16 cellular contexts compared by ENCODE assay signal in the genomic region with DNA sequence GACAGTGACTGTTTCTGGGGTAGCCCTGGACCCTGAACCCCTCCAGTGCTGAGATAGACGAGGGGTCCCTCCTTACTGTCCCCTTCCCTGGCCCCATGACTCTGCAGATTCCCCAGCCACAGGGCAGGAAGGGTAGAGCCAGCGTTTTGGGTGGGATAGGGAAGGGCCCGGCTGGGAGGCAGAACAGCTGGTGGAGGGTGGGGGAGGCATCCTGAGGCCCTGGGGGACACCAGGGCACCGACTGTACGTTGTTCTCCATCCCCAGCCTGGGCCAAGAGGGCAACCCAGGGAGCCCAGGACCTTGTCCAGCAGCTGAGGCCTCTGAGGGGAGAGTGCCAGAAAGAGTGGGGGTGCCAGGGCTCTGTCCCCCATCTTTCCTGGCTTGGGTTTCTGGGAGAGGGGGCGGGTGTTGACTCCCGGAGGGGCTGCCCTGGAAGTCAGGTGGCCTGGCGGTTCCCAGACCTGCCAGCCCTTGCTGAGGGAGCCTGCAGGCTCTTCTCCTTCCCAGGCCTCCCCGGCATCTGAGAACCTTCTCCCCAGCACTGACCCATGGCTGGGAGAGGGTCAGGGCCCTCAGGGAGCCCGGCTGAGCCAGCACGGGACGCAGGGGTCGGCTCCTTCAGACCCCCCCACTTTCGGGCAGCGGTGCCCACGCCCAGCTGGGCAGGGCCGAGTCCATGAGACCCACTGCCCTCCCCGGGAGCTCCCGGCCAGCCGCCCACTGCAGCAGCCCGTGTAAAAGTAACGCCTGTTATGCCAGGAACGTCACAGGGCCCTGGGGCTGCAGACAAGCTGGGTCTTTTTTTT. TPM values are rescaled to one million over a fixed set of nuclear protein-coding genes. Genes with fewer than 3 reads are reported as not detected.
"Had no signal": no experiment of that assay in that cellular context is flagged by ENCODE, and none has a peak within 500 bp of the region (broad histone marks: within the 10 kb centered on the region; RNA-seq: fewer than 3 reads in every experiment).

No MANE protein-coding gene starts in this region.

- ATAC-seq: activated CD4-positive, CD25-positive, alpha-beta regulatory T cell treated with anti-CD3 and anti-CD28 coated beads, Interleukin-2, amount 50 U/mL, for 24 hours; esophagus mucosa had no signal

- H3K4me3 ChIP-seq: suprapubic skin, upper lobe of left lung had no signal

- H3K27ac ChIP-seq: brain microvascular endothelial cell, suprapubic skin had no signal

- DNase-seq: activated effector memory CD4-positive, alpha-beta T cell treated with anti-CD3 and anti-CD28 coated beads, Interleukin-2, amount 50 U/mL, for 16 hours; activated naive CD8-positive, alpha-beta T cell treated with anti-CD3 and anti-CD28 coated beads for 36 hours; activated T-cell treated with anti-CD3 and anti-CD28 coated beads, Interleukin-2, amount 50 U/mL, for 24 hours; brain microvascular endothelial cell; cerebellar nuclear complex; midbrain; naive B cell; stimulated activated CD4-positive, alpha-beta T cell treated with anti-CD3 and anti-CD28 coated beads, Interleukin-12 subunit alpha, Interleukin-12 subunit beta, amount 100 ng/mL, for 4 hours; stimulated activated CD4-positive, alpha-beta T cell treated with anti-CD3 and anti-CD28 coated beads, Interleukin-2, amount 100 ng/mL, for 48 hours; stimulated activated naive CD4-positive, alpha-beta T cell treated with Interleukin-2 at 50 U/mL for 16 hours had no signal

- H3K27me3 ChIP-seq: brain microvascular endothelial cell, upper lobe of left lung had no signal

- H3K36me3 ChIP-seq: brain microvascular endothelial cell, suprapubic skin, upper lobe of left lung had no signal

- H3K4me1 ChIP-seq: suprapubic skin had no signal

- H3K9me3 ChIP-seq: suprapubic skin, upper lobe of left lung had no signal

RNA-seq across cellular contexts. Expression of a gene that starts 52.1 kb away (rescaled TPM):
- total RNA-seq: activated naive CD8-positive, alpha-beta T cell treated with anti-CD3 and anti-CD28 coated beads for 36 hours; dermis microvascular lymphatic vessel endothelial cell; endodermal cell; esophagus mucosa; suprapubic skin had no signal
